ENCODE assay signal across 12 cellular contexts in the genomic region with DNA sequence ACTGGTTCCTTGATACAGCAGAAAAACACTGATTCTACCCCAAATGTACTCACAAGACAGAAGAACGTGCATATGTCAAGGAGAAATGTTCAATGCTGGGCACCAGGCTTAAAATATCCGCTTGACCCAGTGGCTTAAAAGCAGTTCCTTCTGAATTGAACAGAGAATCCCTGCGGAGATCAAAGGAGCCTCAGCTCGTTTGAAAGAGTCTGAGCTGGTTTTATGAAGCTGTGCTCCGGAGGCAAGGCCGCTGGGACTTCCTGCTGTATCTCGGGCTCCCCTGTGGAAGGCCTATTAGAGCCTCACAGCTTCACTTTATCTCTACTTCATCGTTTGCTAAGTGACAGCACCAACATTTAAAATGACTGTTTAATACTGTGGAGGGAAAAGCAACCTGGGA. TPM values are rescaled to one million over a fixed set of nuclear protein-coding genes. Genes with fewer than 3 reads are reported as not detected.
DNase-seq lines count a peak whose midpoint lies in the region; ATAC-seq and TF ChIP-seq lines count a peak whose summit lies in the region.
"Had no signal": no experiment of that assay in that cellular context is flagged by ENCODE, and none has a peak within 500 bp of the region (broad histone marks: within the 10 kb centered on the region; RNA-seq: fewer than 3 reads in every experiment).

No MANE protein-coding gene starts in this region.

- in situ Hi-C loops in HAP-1 (cut with MboI; ENCODE audit: low sequenced_read_pairs), result no loop called here

- H3K9me3 Mint-ChIP-seq in brain (peaks cover 20 to 28% (median 22%) of the 10 kb centered on the region in 5 experiments), neural crest cell (peaks cover 5% of the 10 kb centered on the region)

- H3K27me3 Mint-ChIP-seq in brain (peaks cover 3% of the 10 kb centered on the region), neural crest cell (ENCODE audit: low read depth) (peaks cover 6% of the 10 kb centered on the region)

- H4K20me1 ChIP-seq in DND-41 (ENCODE audit: insufficient read depth, low read length), result no peaks in the 10 kb centered on the region

- H3K27ac Mint-ChIP-seq in brain, result peak overlapping the region; percentile 53 to 97 (median 92)
- H3K27ac Mint-ChIP-seq in neural crest cell (ENCODE audit: unreplicated experiment), result peak overlapping the region; percentile 85

- H3K4me3 Mint-ChIP-seq in brain, result peak overlapping the region; percentile 80 to 90 (median 82)
- H3K4me3 Mint-ChIP-seq in neural crest cell, result peak overlapping the region; percentile 96

- H3K79me2 ChIP-seq in DND-41 (ENCODE audit: insufficient read depth, low read length), result peaks cover 38% of the 10 kb centered on the region

- no peak for ATAC-seq in DND-41 (ENCODE audit: insufficient read depth, low read depth)
- ATAC-seq: foreskin keratinocyte, PC-3 had no signal

- TF ChIP-seq CTCF in DND-41 (IDR thresholded peaks at IDR 0.05; ENCODE audit: borderline replicate concordance, extremely low read depth, low read length, poor library complexity, severe bottlenecking), result no peak
- TF ChIP-seq CTCF in brain (conservative IDR thresholded peaks at IDR 0.05), result no peak
- no peak for TF ChIP-seq CTCF in neural crest cell (conservative IDR thresholded peaks at IDR 0.05)

- H3K9ac ChIP-seq in DND-41 (ENCODE audit: low read depth, low read length), result no peak overlapping the region

- H3K27ac ChIP-seq in DND-41 (ENCODE audit: low read length), result no peak overlapping the region
- H3K27ac ChIP-seq: foreskin keratinocyte had no signal

- H3K4me3 ChIP-seq in DND-41 (ENCODE audit: low read depth in 1 of 2, low read length in 2 of 2), result no peak overlapping the region
- no peak overlapping the region for H3K4me3 ChIP-seq in HAP-1

- H3K9me3 ChIP-seq in DND-41 (ENCODE audit: insufficient read depth, low read length, severe bottlenecking), result peaks cover 6% of the 10 kb centered on the region
- peaks cover 3% of the 10 kb centered on the region; the same call in 1 of the 2 replicates for H3K9me3 ChIP-seq in HAP-1

- H3K4me1 ChIP-seq in DND-41 (ENCODE audit: insufficient read depth, low read length) (peaks cover 26% of the 10 kb centered on the region), HAP-1 (peaks cover 12% of the 10 kb centered on the region)
- H3K4me1 ChIP-seq: foreskin keratinocyte had no signal

- H3K36me3 Mint-ChIP-seq in brain (peaks cover 57% of the 10 kb centered on the region), neural crest cell (ENCODE audit: low read depth) (peaks cover 32% of the 10 kb centered on the region)

- DNase-seq in DND-41 (no peak), NCI-H69 (lab: John Stamatoyannopoulos, UW) (peak; percentile 17), neural crest cell (ENCODE audit: low read depth, low spot score) (no peak), 8988T (no peak), NCI-H2196 treated with DMSO at 0.1 percent for 48 hours (lab: John Stamatoyannopoulos, UW; ENCODE audit: unreplicated experiment) (no peak), HAP-1 (ENCODE audit: low spot score in 2 of 2) (no peak)
- DNase-seq: amniotic stem cell, foreskin keratinocyte, NCI-H226, PC-3, substantia nigra had no signal

- peaks cover 37% of the 10 kb centered on the region for H3K36me3 ChIP-seq in DND-41 (ENCODE audit: insufficient read depth, low read length)
- no peaks in the 10 kb centered on the region for H3K36me3 ChIP-seq in HAP-1 (replicated peaks)

- H3K4me1 Mint-ChIP-seq in brain (peaks cover 66% of the 10 kb centered on the region), neural crest cell (peaks cover 51% of the 10 kb centered on the region)

- no peak overlapping the region for H2AFZ ChIP-seq in DND-41 (ENCODE audit: low read depth, low read length)

- H3K27me3 ChIP-seq in DND-41 (ENCODE audit: insufficient read depth, low read length, poor library complexity) (no peaks in the 10 kb centered on the region), HAP-1 (ENCODE audit: low read depth) (no peaks in the 10 kb centered on the region)
- H3K27me3 ChIP-seq: foreskin keratinocyte had no signal

- peak overlapping the region; percentile 28 for H3K4me2 ChIP-seq in DND-41 (ENCODE audit: insufficient read depth, low read length)

RNA-seq across cellular contexts. Expression of a gene that starts 2.2 kb away (rescaled TPM):
- 21.5 TPM for polyA plus RNA-seq in brain (ENCODE audit: insufficient read depth, low read depth, low replicate concordance)
- total RNA-seq in neural crest cell, result 16.0 and 19.4 TPM in 2 replicates

RNA-seq across cellular contexts. Expression of a gene that starts 12.9 kb away (rescaled TPM):
- polyA plus RNA-seq in brain (ENCODE audit: insufficient read depth, low read depth, low replicate concordance), result 44.8 TPM
- 19.4 and 19.8 TPM in 2 replicates for total RNA-seq in neural crest cell
- total RNA-seq: foreskin keratinocyte had no signal
- polyA plus RNA-seq: foreskin keratinocyte had no signal
